ENCODE assay signal across 18 cellular contexts in genomic region chr11:26860411-26860810, GRCh38.
"Had no signal": no experiment of that assay in that cellular context is flagged by ENCODE, and none has a peak within 500 bp of the region (broad histone marks: within the 10 kb centered on the region; RNA-seq: fewer than 3 reads in every experiment).

No MANE protein-coding gene starts in this region.

- H3K4me3 ChIP-seq: colonic mucosa, tibial nerve had no signal

- H3K9me3 ChIP-seq: colonic mucosa, tibial nerve had no signal

- H3K4me1 Mint-ChIP-seq: activated B cell treated with CpG ODN at 0.5 μM for 24 hours; activated CD4-positive, alpha-beta memory T cell treated with anti-CD3 and anti-CD28 coated beads, Interleukin-2, amount 10 ng/mL, durations not matched to agents 7 days and 5 days; activated CD8-positive, alpha-beta memory T cell treated with anti-CD3 and anti-CD28 coated beads, Interleukin-2, amount 10 ng/mL, durations not matched to agents 7 days and 5 days; activated naive CD8-positive, alpha-beta T cell treated with anti-CD3 and anti-CD28 coated beads for 36 hours; endodermal cell; memory B cell; neural crest cell had no signal

- H3K9me3 Mint-ChIP-seq: activated B cell treated with CpG ODN at 0.5 μM for 24 hours, endodermal cell had no signal

- ATAC-seq: activated CD8-positive, alpha-beta memory T cell treated with anti-CD3 and anti-CD28 coated beads, Interleukin-2, amount 10 ng/mL, durations not matched to agents 7 days and 5 days had no signal

- H3K27ac ChIP-seq: colonic mucosa, epithelial cell of prostate, tibial nerve had no signal

- H3K27me3 ChIP-seq: colonic mucosa, tibial nerve had no signal

- DNase-seq: activated B cell treated with CpG ODN at 0.5 μM for 24 hours; activated CD4-positive, alpha-beta memory T cell treated with anti-CD3 and anti-CD28 coated beads, Interleukin-2, amount 10 ng/mL, durations not matched to agents 7 days and 5 days; activated CD4-positive, alpha-beta T cell treated with anti-CD3 and anti-CD28 coated beads for 48 hours; activated CD8-positive, alpha-beta memory T cell treated with anti-CD3 and anti-CD28 coated beads, Interleukin-2, amount 10 ng/mL, durations not matched to agents 7 days and 5 days; activated naive CD4-positive, alpha-beta T cell; activated naive CD8-positive, alpha-beta T cell treated with anti-CD3 and anti-CD28 coated beads for 36 hours; amygdala; central memory CD4-positive, alpha-beta T cell; colonic mucosa; endodermal cell; stimulated activated CD4-positive, alpha-beta T cell treated with anti-CD3 and anti-CD28 coated beads, Interleukin-12 subunit alpha, Interleukin-12 subunit beta, amount 100 ng/mL, for 4 hours; stimulated activated CD4-positive, alpha-beta T cell treated with anti-CD3 and anti-CD28 coated beads, Interleukin-1b, Interleukin-23, amount 100 ng/mL, for 48 hours; stimulated activated naive CD4-positive, alpha-beta T cell treated with Interleukin-2 at 50 U/mL for 16 hours had no signal

- H3K27me3 Mint-ChIP-seq: activated B cell treated with CpG ODN at 0.5 μM for 24 hours; activated CD4-positive, alpha-beta memory T cell treated with anti-CD3 and anti-CD28 coated beads, Interleukin-2, amount 10 ng/mL, durations not matched to agents 7 days and 5 days; activated CD8-positive, alpha-beta memory T cell treated with anti-CD3 and anti-CD28 coated beads, Interleukin-2, amount 10 ng/mL, durations not matched to agents 7 days and 5 days; activated naive CD8-positive, alpha-beta T cell treated with anti-CD3 and anti-CD28 coated beads for 36 hours; memory B cell; progenitor cell of endocrine pancreas had no signal

- H3K36me3 Mint-ChIP-seq: activated CD8-positive, alpha-beta memory T cell treated with anti-CD3 and anti-CD28 coated beads, Interleukin-2, amount 10 ng/mL, durations not matched to agents 7 days and 5 days; activated naive CD8-positive, alpha-beta T cell treated with anti-CD3 and anti-CD28 coated beads for 36 hours; memory B cell had no signal

- H3K4me3 Mint-ChIP-seq: activated B cell treated with CpG ODN at 0.5 μM for 24 hours; activated CD4-positive, alpha-beta memory T cell treated with anti-CD3 and anti-CD28 coated beads, Interleukin-2, amount 10 ng/mL, durations not matched to agents 7 days and 5 days; activated CD8-positive, alpha-beta memory T cell treated with anti-CD3 and anti-CD28 coated beads, Interleukin-2, amount 10 ng/mL, durations not matched to agents 7 days and 5 days; activated naive CD8-positive, alpha-beta T cell treated with anti-CD3 and anti-CD28 coated beads for 36 hours; endodermal cell; memory B cell; neural crest cell had no signal

- H3K4me1 ChIP-seq: colonic mucosa had no signal

- H3K27ac Mint-ChIP-seq: activated B cell treated with CpG ODN at 0.5 μM for 24 hours; activated CD4-positive, alpha-beta memory T cell treated with anti-CD3 and anti-CD28 coated beads, Interleukin-2, amount 10 ng/mL, durations not matched to agents 7 days and 5 days; activated CD8-positive, alpha-beta memory T cell treated with anti-CD3 and anti-CD28 coated beads, Interleukin-2, amount 10 ng/mL, durations not matched to agents 7 days and 5 days; activated naive CD8-positive, alpha-beta T cell treated with anti-CD3 and anti-CD28 coated beads for 36 hours; endodermal cell; memory B cell; progenitor cell of endocrine pancreas had no signal

- H3K36me3 ChIP-seq: colonic mucosa, tibial nerve had no signal
